Comparison of ENCODE assay signal across 26 cellular contexts in the genomic region with DNA sequence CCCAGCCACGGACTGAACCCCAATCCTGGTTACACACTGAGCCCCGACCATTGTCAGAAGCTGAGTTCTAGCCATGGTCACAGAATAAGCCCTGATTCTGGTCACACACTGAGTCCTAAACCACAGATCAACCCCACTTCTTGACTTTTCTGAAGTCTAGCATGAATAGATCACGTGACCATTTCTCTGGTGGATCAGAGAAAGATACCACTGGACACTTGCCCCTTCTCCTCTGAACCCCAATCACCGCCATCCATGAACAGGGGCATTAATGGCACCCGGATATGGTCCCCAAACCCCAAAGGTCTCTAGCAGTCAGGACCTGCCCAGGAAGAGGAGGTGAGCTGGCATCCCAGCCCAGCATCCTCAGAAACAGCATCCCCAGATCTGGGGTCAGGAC. TPM values are rescaled to one million over a fixed set of nuclear protein-coding genes. Genes with fewer than 3 reads are reported as not detected.
A peak's percentile ranks its signal among the peaks of the same experiment; 100 is the strongest.
DNase-seq lines count a peak whose midpoint lies in the region; ATAC-seq, FAIRE-seq and TF ChIP-seq lines count a peak whose summit lies in the region.
"Had no signal": no experiment of that assay in that cellular context is flagged by ENCODE, and none has a peak within 500 bp of the region (broad histone marks: within the 10 kb centered on the region; RNA-seq: fewer than 3 reads in every experiment).

No MANE protein-coding gene starts in this region.

- intact Hi-C loops in HepG2 (cut with micrococcal nuclease; ENCODE audit: unreplicated experiment), result no loop called here
- intact Hi-C loops in right lobe of liver (cut with DNase I), result no loop called here
- intact Hi-C loops in GM12878 (cut with micrococcal nuclease; ENCODE audit: unreplicated experiment), result no loop called here

- H3K4me2 ChIP-seq in HepG2 (ENCODE audit: low read depth, low read length) (no peak overlapping the region), GM12878 (ENCODE audit: control insufficient read depth, insufficient read depth) (no peak overlapping the region)
- H3K4me2 ChIP-seq: BLaER1 treated with 17β-estradiol and CSF1 and Interleukin-3, amounts not matched to agents 10 nM and 100 nM had no signal

- POLR2A ChIA-PET in HepG2 (lab: Yijun Ruan, JAX), result no interaction called here
- POLR2A ChIA-PET in GM12878 (lab: Charles Lee), result no interaction called here

- TF ChIP-seq CTCF in HepG2 (CRISPR knock-in tag; IDR thresholded peaks at IDR 0.05) (no peak), right lobe of liver (IDR thresholded peaks at IDR 0.05) (no peak), GM12878 (IDR thresholded peaks at IDR 0.05 in 2 of 3, conservative IDR thresholded peaks at IDR 0.05 in 1 of 3; ENCODE audit: control insufficient read depth in 2 of 3, extremely low read depth in 1 of 3, insufficient read depth in 1 of 3, low read depth in 3 of 3, low read length in 3 of 3) (no peak), progenitor cell of endocrine pancreas (IDR thresholded peaks at IDR 0.05; ENCODE audit: unreplicated experiment) (no peak)

- RAD21 ChIA-PET in GM12878 (lab: Charles Lee; ENCODE audit: unreplicated experiment), result no interaction called here

- CTCF ChIA-PET in HepG2 (lab: Yijun Ruan, JAX; ENCODE audit: low intra/inter-chr PET ratio, low total read pairs) (no interaction called here), GM12878 (lab: Yijun Ruan, JAX) (no interaction called here)

- H4K20me1 ChIP-seq in HepG2 (ENCODE audit: insufficient read depth, low read length) (0 out of 2 replicates have a peak, but pooled peaks cover 2% of the 10 kb centered on the region), GM12878 (ENCODE audit: control insufficient read depth, insufficient read depth) (no peaks in the 10 kb centered on the region)
- H4K20me1 ChIP-seq: BLaER1 treated with 17β-estradiol and CSF1 and Interleukin-3, amounts not matched to agents 10 nM and 100 nM had no signal

- H3K27me3 Mint-ChIP-seq in progenitor cell of endocrine pancreas, result peaks cover 8% of the 10 kb centered on the region

- in situ Hi-C loops in HepG2 (cut with HindIII; ENCODE audit: extremely low pct_ligation_motif_present, low pct_unique_long_range_greater_than_20kb), result no loop called here
- in situ Hi-C loops in GM12878 (cut with MboI), result no loop called here

- H3K27ac Mint-ChIP-seq in progenitor cell of endocrine pancreas, result peak overlapping the region; percentile 24
- H3K27ac Mint-ChIP-seq: CD4-positive, alpha-beta T cell; CD8-positive, alpha-beta memory T cell had no signal

- no peak for FAIRE-seq in HepG2 (lab: Jason Lieb, UNC)
- no peak for FAIRE-seq in GM12878 (lab: Jason Lieb, UNC)
- FAIRE-seq: A204.1, D721Med, GM12892, H54 had no signal

- H3K27me3 ChIP-seq in HepG2 (ENCODE audit: control insufficient read depth in 1 of 2, insufficient read depth in 2 of 2, low read length in 2 of 2), result peaks cover 4 to 64% of the 10 kb centered on the region in 2 experiments; a peak in 4 of 5 replicates
- H3K27me3 ChIP-seq in right lobe of liver, result no peaks in the 10 kb centered on the region
- peaks cover 0 to 2% of the 10 kb centered on the region in 2 experiments; a peak in 2 of 4 replicates for H3K27me3 ChIP-seq in GM12878 (replicated peaks in 1 of 2; ENCODE audit: control insufficient read depth in 2 of 2, insufficient read depth in 2 of 2, low read length in 1 of 2)
- H3K27me3 ChIP-seq: BLaER1 treated with 17β-estradiol and CSF1 and Interleukin-3, amounts not matched to agents 10 nM and 100 nM had no signal

- H3K4me3 ChIP-seq in HepG2 (replicated peaks in 1 of 3; ENCODE audit: insufficient read depth in 1 of 3, low read depth in 2 of 3, low read length in 3 of 3), result no peak overlapping the region
- H3K4me3 ChIP-seq in right lobe of liver, result no peak overlapping the region
- no peak overlapping the region for H3K4me3 ChIP-seq in GM12878
- H3K4me3 ChIP-seq: BLaER1 treated with 17β-estradiol and CSF1 and Interleukin-3, amounts not matched to agents 10 nM and 100 nM had no signal

- H3K9ac ChIP-seq in HepG2 (ENCODE audit: insufficient read depth, low read depth, low read length), result no peak overlapping the region
- no peak overlapping the region for H3K9ac ChIP-seq in GM12878 (ENCODE audit: control insufficient read depth, insufficient read depth, low read length)
- H3K9ac ChIP-seq: BLaER1 treated with 17β-estradiol and CSF1 and Interleukin-3, amounts not matched to agents 10 nM and 100 nM had no signal

- SMC1A ChIA-PET in GM12878 (lab: Charles Lee; ENCODE audit: uncharacterized antibody, unreplicated experiment), result no interaction called here

- no peak for TF ChIP-seq EP300 in HepG2 (IDR thresholded peaks at IDR 0.05; ENCODE audit: low read depth in 2 of 2, low read length in 2 of 2)
- TF ChIP-seq EP300 in HepG2 (CRISPR knock-in tag; IDR thresholded peaks at IDR 0.05; ENCODE audit: borderline replicate concordance), result no peak
- no peak for TF ChIP-seq EP300 in GM12878 (IDR thresholded peaks at IDR 0.05; ENCODE audit: borderline replicate concordance in 1 of 2, control insufficient read depth in 1 of 2, low read depth in 2 of 2, low read length in 2 of 2)

- no peak overlapping the region for H3K4me3 Mint-ChIP-seq in progenitor cell of endocrine pancreas (ENCODE audit: low read depth)
- H3K4me3 Mint-ChIP-seq: CD14-positive monocyte; CD4-positive, alpha-beta T cell; CD8-positive, alpha-beta memory T cell had no signal

- H2AFZ ChIP-seq in HepG2 (ENCODE audit: low read length), result no peak overlapping the region
- no peak overlapping the region for H2AFZ ChIP-seq in GM12878 (ENCODE audit: control insufficient read depth, low read depth, low read length)

- WGBS in HepG2 (ENCODE audit: low lambda C conversion rate), result 43% methylated on average over 2 of the region's 5 CpGs
- 58% methylated on average over 2 of the region's 5 CpGs for WGBS in right lobe of liver (ENCODE audit: insufficient coverage, low coverage, low lambda C conversion rate, missing lambda C conversion rate)
- 19% methylated on average over 5 of the region's 5 CpGs for WGBS in GM12878 (ENCODE audit: insufficient coverage, insufficient replicate concordance, low lambda C conversion rate, missing lambda C conversion rate)

- no peaks in the 10 kb centered on the region for H3K36me3 Mint-ChIP-seq in progenitor cell of endocrine pancreas (ENCODE audit: insufficient read depth)
- H3K36me3 Mint-ChIP-seq: CD14-positive monocyte; CD8-positive, alpha-beta memory T cell had no signal

- BruUV-seq in HepG2 (replicated peaks; lab: Mats Ljungman, UMichigan), result no TSS peak
- no TSS peak for BruUV-seq in GM12878 (replicated peaks; lab: Mats Ljungman, UMichigan)

- H3K9me3 ChIP-seq in HepG2 (ENCODE audit: low read length) (no peaks in the 10 kb centered on the region), right lobe of liver (no peaks in the 10 kb centered on the region), GM12878 (replicated peaks; ENCODE audit: control insufficient read depth, insufficient read depth, low read length) (no peaks in the 10 kb centered on the region)
- H3K9me3 ChIP-seq: BE2C; BLaER1 treated with 17β-estradiol and CSF1 and Interleukin-3, amounts not matched to agents 10 nM and 100 nM had no signal

- H3K36me3 ChIP-seq in HepG2 (replicated peaks in 1 of 2; ENCODE audit: control insufficient read depth in 1 of 2, insufficient read depth in 2 of 2, low read length in 2 of 2) (no peaks in the 10 kb centered on the region), right lobe of liver (no peaks in the 10 kb centered on the region), GM12878 (ENCODE audit: control insufficient read depth in 2 of 2, insufficient read depth in 2 of 2, low read length in 1 of 2) (no peaks in the 10 kb centered on the region)
- H3K36me3 ChIP-seq: BE2C; BLaER1 treated with 17β-estradiol and CSF1 and Interleukin-3, amounts not matched to agents 10 nM and 100 nM had no signal

- no peaks in the 10 kb centered on the region for H3K9me3 Mint-ChIP-seq in progenitor cell of endocrine pancreas (ENCODE audit: low read depth)
- H3K9me3 Mint-ChIP-seq: CD14-positive monocyte; CD4-positive, alpha-beta T cell; CD8-positive, alpha-beta memory T cell had no signal

- peaks cover 10% of the 10 kb centered on the region for H3K4me1 Mint-ChIP-seq in progenitor cell of endocrine pancreas (ENCODE audit: low read depth)
- H3K4me1 Mint-ChIP-seq: CD14-positive monocyte; CD8-positive, alpha-beta memory T cell had no signal

- TF ChIP-seq POLR2A in HepG2 (IDR thresholded peaks at IDR 0.05; ENCODE audit: insufficient read depth in 1 of 2, low read depth in 2 of 2, low read length in 2 of 2), result no peak
- no peak for TF ChIP-seq POLR2A in right lobe of liver (IDR thresholded peaks at IDR 0.05)
- no peak for TF ChIP-seq POLR2A in GM12878 (IDR thresholded peaks at IDR 0.05; ENCODE audit: low read depth, low read length)
- no peak for TF ChIP-seq POLR2A in erythroblast (IDR thresholded peaks at IDR 0.05; ENCODE audit: low read length)

- peaks cover 12% of the 10 kb centered on the region; the same call in 1 of the 2 replicates for H3K4me1 ChIP-seq in HepG2 (ENCODE audit: insufficient read depth, low read length)
- no peaks in the 10 kb centered on the region for H3K4me1 ChIP-seq in right lobe of liver
- no peaks in the 10 kb centered on the region for H3K4me1 ChIP-seq in GM12878 (ENCODE audit: control insufficient read depth, insufficient read depth, low read length)
- H3K4me1 ChIP-seq: BE2C had no signal

- no peak for TF ChIP-seq RAD21 in HepG2 (CRISPR knock-in tag; IDR thresholded peaks at IDR 0.05)
- TF ChIP-seq RAD21 in GM12878 (IDR thresholded peaks at IDR 0.05; ENCODE audit: insufficient read depth, low read depth, low read length), result no peak

- H3K79me2 ChIP-seq in HepG2 (ENCODE audit: insufficient read depth, low read length), result no peaks in the 10 kb centered on the region
- H3K79me2 ChIP-seq in GM12878 (ENCODE audit: control insufficient read depth, insufficient read depth, low read length), result no peaks in the 10 kb centered on the region

- H3K27ac ChIP-seq in HepG2 (ENCODE audit: extremely low read length, insufficient read depth, low read length), result no peak overlapping the region
- no peak overlapping the region for H3K27ac ChIP-seq in right lobe of liver
- no peak overlapping the region for H3K27ac ChIP-seq in GM12878 (ENCODE audit: control insufficient read depth, insufficient read depth)
- H3K27ac ChIP-seq: 22Rv1; BLaER1 treated with 17β-estradiol and CSF1 and Interleukin-3, amounts not matched to agents 10 nM and 100 nM had no signal

- no peak for DNase-seq in HepG2 (ENCODE audit: low spot score)
- no peak for DNase-seq in right lobe of liver
- DNase-seq in GM12878 (ENCODE audit: low read depth, low spot score), result no peak
- DNase-seq in progenitor cell of endocrine pancreas (ENCODE audit: low spot score, unreplicated experiment), result no peak
- no peak for DNase-seq in erythroblast (lab: John Stamatoyannopoulos, UW)
- DNase-seq: ACHN; AML-193; BE2C; CD4-positive, alpha-beta T cell; CD8-positive, alpha-beta memory T cell; DMS 273 treated with DMSO at 0.1 percent for 48 hours; DMS53; DMS79 treated with DMSO at 0.1 percent for 48 hours; GF-D8; GOT3; HCEC 1CT had no signal

- ATAC-seq in HepG2 (no peak), right lobe of liver (no peak), GM12878 (no peak), HG02571 (IDR thresholded peaks at IDR 0.05; ENCODE audit: unreplicated experiment) (no peak)

RNA-seq across cellular contexts. Expression of gene HCN4, which starts 9.1 kb away (rescaled TPM):
- not detected in 2 replicates for total RNA-seq in HepG2 (2016; rRNA removed; fragmentation: Illumina TruSeq; extraction: Trizol)
- not detected in 2 replicates for total RNA-seq in HepG2 (2016; cell fraction: cytosol; rRNA removed; fragmentation: Illumina TruSeq; extraction: Trizol; ENCODE audit: low read depth)
- total RNA-seq in HepG2 (2016; cell fraction: insoluble cytoplasmic fraction; rRNA removed; fragmentation: Illumina TruSeq; extraction: Trizol), result not detected in 2 replicates
- total RNA-seq in HepG2 (2016; cell fraction: membrane; rRNA removed; fragmentation: Illumina TruSeq; extraction: Trizol), result not detected in 2 replicates
- total RNA-seq in HepG2 (2016; cell fraction: nucleus; rRNA removed; fragmentation: Illumina TruSeq; extraction: Trizol), result not detected in 2 replicates
- not detected in 2 replicates for polyA plus RNA-seq in HepG2 (2011; rRNA removed)
- polyA plus RNA-seq in HepG2 (2011; cell fraction: cytosol; rRNA removed), result not detected in 2 replicates
- polyA plus RNA-seq in HepG2 (2011; cell fraction: nucleus; rRNA removed), result not detected in 2 replicates
- polyA plus RNA-seq in HepG2 (2012), result not detected in 2 replicates
- polyA plus RNA-seq in HepG2 (2016; cell fraction: cytosol; fragmentation: Illumina TruSeq; extraction: Trizol; ENCODE audit: low read depth), result not detected in 2 replicates
- not detected in 2 replicates for polyA plus RNA-seq in HepG2 (2016; cell fraction: insoluble cytoplasmic fraction; fragmentation: Illumina TruSeq; extraction: Trizol; ENCODE audit: low read depth)
- polyA plus RNA-seq in HepG2 (2016; cell fraction: membrane; fragmentation: Illumina TruSeq; extraction: Trizol; ENCODE audit: low read depth), result not detected in 2 replicates
- polyA plus RNA-seq in HepG2 (2016; cell fraction: nucleus; fragmentation: Illumina TruSeq; extraction: Trizol; ENCODE audit: insufficient read depth, low read depth), result not detected in 2 replicates
- polyA minus RNA-seq in HepG2 (2011; rRNA and poly(A)+ RNA removed; ENCODE audit: low replicate concordance), result 0.05 TPM in 1 of 2 replicates, not detected in the other
- polyA minus RNA-seq in HepG2 (2011; cell fraction: cytosol; rRNA and poly(A)+ RNA removed), result not detected in 2 replicates
- polyA minus RNA-seq in HepG2 (2011; cell fraction: nucleus; rRNA and poly(A)+ RNA removed), result not detected in 2 replicates
- total RNA-seq in right lobe of liver, result under 1 TPM in 1 of 6 experiments, not detected in 5; 0.06 TPM
- not detected in 2 replicates for total RNA-seq in GM12878 (2013; cell fraction: nucleolus; rRNA removed)
- total RNA-seq in GM12878 (2014; rRNA removed), result not detected in 2 replicates
- total RNA-seq in GM12878 (2014; rRNA removed; fragmentation: Illumina TruSeq; extraction: Trizol), result not detected in 2 replicates
- 0.03 TPM in 1 of 2 replicates, not detected in the other for total RNA-seq in GM12878 (2021)
- not detected for polyA plus RNA-seq in GM12878 (2011; ENCODE audit: low read depth)
- polyA plus RNA-seq in GM12878 (2011; rRNA removed), result not detected in 2 replicates
- polyA plus RNA-seq in GM12878 (2011; cell fraction: cytosol; rRNA removed), result under 0.01 and 0.01 TPM in 2 replicates
- 0.01 TPM in 2 replicates for polyA plus RNA-seq in GM12878 (2011; cell fraction: nucleus; rRNA removed)
- polyA plus RNA-seq in GM12878 (2012), result 0.01 TPM in 1 of 2 replicates, not detected in the other
- not detected in 2 replicates for polyA plus RNA-seq in GM12878 (2014; fragmentation: Illumina TruSeq; extraction: Trizol)
- not detected for polyA plus RNA-seq in GM12878 (2014; fragmentation: Nextera tagmentation; extraction: Ambion mirVana)
- polyA plus RNA-seq in GM12878 (2014; rRNA removed), result not detected in 2 replicates
- polyA plus RNA-seq in GM12878 (2016; fragmentation: Nextera tagmentation; extraction: Ambion mirVana), result under 1 TPM in 1 of 2 experiments, not detected in 1; 0.10 TPM
- polyA minus RNA-seq in GM12878 (2011; rRNA and poly(A)+ RNA removed), result not detected in 2 replicates
- not detected in 2 replicates for polyA minus RNA-seq in GM12878 (2011; cell fraction: cytosol; rRNA and poly(A)+ RNA removed)
- polyA minus RNA-seq in GM12878 (2011; cell fraction: nucleus; rRNA and poly(A)+ RNA removed), result under 0.01 TPM in 1 of 2 replicates, not detected in the other
- 4.9 and 5.1 TPM in 2 replicates for total RNA-seq in progenitor cell of endocrine pancreas
- total RNA-seq: CD4-positive, alpha-beta T cell; Daoy; G401 had no signal
- polyA plus RNA-seq: CD14-positive monocyte; CD8-positive, alpha-beta memory T cell had no signal

Comparison
In these comparisons a context has a peak if more than half of its experiments do, and no peak if none do; other contexts are left out.
1. Of the 75 proteins assayed by ChIP-seq in both HepG2 and GM12878: peak only in HepG2: none; only in GM12878: none; in both: RAD51; in neither: 73; mixed calls (peak in some experiments, not most) for 1.